ENCODE assay signal across 23 cellular contexts in genomic region chr11:32331792-32332191, GRCh38.
A peak's percentile ranks its signal among the peaks of the same experiment; 100 is the strongest.
DNase-seq lines count a peak whose midpoint lies in the region; ATAC-seq and TF ChIP-seq lines count a peak whose summit lies in the region.
"Had no signal": no experiment of that assay in that cellular context is flagged by ENCODE, and none has a peak within 500 bp of the region (broad histone marks: within the 10 kb centered on the region; RNA-seq: fewer than 3 reads in every experiment).

No MANE protein-coding gene starts in this region.

- no peak overlapping the region for H3K27ac Mint-ChIP-seq in activated CD4-positive, alpha-beta T cell treated with anti-CD3 and anti-CD28 coated beads for 36 hours
- H3K27ac Mint-ChIP-seq in activated T-helper 17 cell treated with anti-CD3 and anti-CD28 coated beads, Interleukin-2, amount 50 U/mL, for 72 hours, result no peak overlapping the region
- H3K27ac Mint-ChIP-seq in progenitor cell of endocrine pancreas (peak overlapping the region; percentile 65), glutamatergic neuron (ENCODE audit: unreplicated experiment) (no peak overlapping the region)

- DNase-seq in activated CD4-positive, alpha-beta T cell treated with anti-CD3 and anti-CD28 coated beads for 36 hours, result no peak
- no peak for DNase-seq in activated CD4-positive, alpha-beta T cell treated with anti-CD3 and anti-CD28 coated beads for 1 hour
- DNase-seq in progenitor cell of endocrine pancreas (ENCODE audit: low spot score, unreplicated experiment) (no peak), AG08396 (ENCODE audit: low spot score) (no peak), glutamatergic neuron (no peak)
- DNase-seq in activated effector memory CD4-positive, alpha-beta T cell treated with Interleukin-2 at 50 U/mL for 16 hours, result no peak
- DNase-seq: DMS153, GM23248, H7, Kasumi-1, MV-4-11, NCI-H1105 treated with DMSO at 0.1 percent for 48 hours, NCI-H146, NCI-H1930, NCI-H2107, NCI-H446 treated with DMSO at 0.1 percent for 48 hours, NCI-H526, NCI-H82, SJCRH30 had no signal

- POLR2A ChIA-PET in activated CD4-positive, alpha-beta T cell treated with anti-CD3 and anti-CD28 coated beads for 36 hours (lab: Charles Lee), result no interaction called here

- peaks cover 32% of the 10 kb centered on the region for H3K27me3 Mint-ChIP-seq in activated CD4-positive, alpha-beta T cell treated with anti-CD3 and anti-CD28 coated beads for 36 hours
- peaks cover 30% of the 10 kb centered on the region for H3K27me3 Mint-ChIP-seq in activated T-helper 17 cell treated with anti-CD3 and anti-CD28 coated beads, Interleukin-2, amount 50 U/mL, for 72 hours
- H3K27me3 Mint-ChIP-seq in progenitor cell of endocrine pancreas (peaks cover 51% of the 10 kb centered on the region), glutamatergic neuron (ENCODE audit: unreplicated experiment) (peaks cover 6% of the 10 kb centered on the region)

- intact Hi-C loops in activated CD4-positive, alpha-beta T cell treated with anti-CD3 and anti-CD28 coated beads for 36 hours (cut with DNase I, micrococcal nuclease), result loop anchor here in 1 of 2 experiments (5.0 kb wide), 1 partner anchor 96 kb away; no protein-coding TSS in a partner anchor

- H3K36me3 Mint-ChIP-seq in activated CD4-positive, alpha-beta T cell treated with anti-CD3 and anti-CD28 coated beads for 36 hours (ENCODE audit: low read depth), result no peaks in the 10 kb centered on the region
- no peaks in the 10 kb centered on the region for H3K36me3 Mint-ChIP-seq in activated T-helper 17 cell treated with anti-CD3 and anti-CD28 coated beads, Interleukin-2, amount 50 U/mL, for 72 hours (ENCODE audit: low read depth)
- H3K36me3 Mint-ChIP-seq in progenitor cell of endocrine pancreas (ENCODE audit: insufficient read depth) (no peaks in the 10 kb centered on the region), glutamatergic neuron (ENCODE audit: unreplicated experiment) (no peaks in the 10 kb centered on the region)

- peaks cover 13% of the 10 kb centered on the region for H3K4me1 Mint-ChIP-seq in activated CD4-positive, alpha-beta T cell treated with anti-CD3 and anti-CD28 coated beads for 36 hours
- no peaks in the 10 kb centered on the region for H3K4me1 Mint-ChIP-seq in activated T-helper 17 cell treated with anti-CD3 and anti-CD28 coated beads, Interleukin-2, amount 50 U/mL, for 72 hours
- peaks cover 5% of the 10 kb centered on the region for H3K4me1 Mint-ChIP-seq in progenitor cell of endocrine pancreas (ENCODE audit: low read depth)
- peaks cover 1% of the 10 kb centered on the region for H3K4me1 Mint-ChIP-seq in glutamatergic neuron (ENCODE audit: low read depth, unreplicated experiment)

- no peak overlapping the region for H3K4me3 Mint-ChIP-seq in activated CD4-positive, alpha-beta T cell treated with anti-CD3 and anti-CD28 coated beads for 36 hours
- peak overlapping the region; percentile 69 for H3K4me3 Mint-ChIP-seq in activated T-helper 17 cell treated with anti-CD3 and anti-CD28 coated beads, Interleukin-2, amount 50 U/mL, for 72 hours
- H3K4me3 Mint-ChIP-seq in progenitor cell of endocrine pancreas (ENCODE audit: low read depth) (no peak overlapping the region), glutamatergic neuron (ENCODE audit: unreplicated experiment) (no peak overlapping the region)

- H3K9me3 Mint-ChIP-seq in activated CD4-positive, alpha-beta T cell treated with anti-CD3 and anti-CD28 coated beads for 36 hours (ENCODE audit: low read depth), result no peaks in the 10 kb centered on the region
- no peaks in the 10 kb centered on the region for H3K9me3 Mint-ChIP-seq in activated T-helper 17 cell treated with anti-CD3 and anti-CD28 coated beads, Interleukin-2, amount 50 U/mL, for 72 hours
- H3K9me3 Mint-ChIP-seq in progenitor cell of endocrine pancreas (ENCODE audit: low read depth), result peaks cover 4% of the 10 kb centered on the region
- H3K9me3 Mint-ChIP-seq in glutamatergic neuron (ENCODE audit: unreplicated experiment), result peaks cover 3% of the 10 kb centered on the region

- ATAC-seq in activated CD4-positive, alpha-beta T cell treated with anti-CD3 and anti-CD28 coated beads for 36 hours, result peak; percentile 30
- peak; percentile 47 for ATAC-seq in GM19351 (IDR thresholded peaks at IDR 0.05; ENCODE audit: unreplicated experiment)
- ATAC-seq in activated T-helper 17 cell treated with anti-CD3 and anti-CD28 coated beads, Interleukin-2, amount 50 U/mL, for 72 hours (replicated peaks), result peak; percentile 28
- ATAC-seq: K562, Right ventricle myocardium inferior had no signal

- TF ChIP-seq CTCF in progenitor cell of endocrine pancreas (IDR thresholded peaks at IDR 0.05; ENCODE audit: unreplicated experiment), result no peak
- no peak for TF ChIP-seq CTCF in glutamatergic neuron (IDR thresholded peaks at IDR 0.05; ENCODE audit: partially characterized antibody, unreplicated experiment)

- CTCF ChIA-PET in activated CD4-positive, alpha-beta T cell treated with anti-CD3 and anti-CD28 coated beads for 36 hours (lab: Charles Lee), result no interaction called here
